17 cellular contexts compared by ENCODE assay signal in the genomic region with DNA sequence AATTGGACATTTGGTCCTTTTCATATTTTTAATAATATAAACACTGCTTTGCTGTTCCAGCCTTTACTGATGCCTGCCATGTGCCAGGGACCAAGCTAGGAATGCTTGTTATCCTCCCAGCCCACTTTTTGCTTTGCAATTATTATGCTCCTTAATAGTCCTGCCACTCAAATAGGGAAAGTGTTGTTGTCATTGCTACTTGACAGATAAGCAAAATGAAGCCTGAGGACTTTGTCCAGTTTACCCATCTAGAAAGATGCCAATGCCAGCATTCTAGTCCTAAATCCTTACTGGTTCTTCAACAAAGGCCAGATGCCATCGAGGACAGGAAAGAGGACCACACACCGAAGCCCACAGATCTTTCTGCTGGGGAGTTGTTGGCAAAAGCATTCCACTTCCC.
"Had no signal": no experiment of that assay in that cellular context is flagged by ENCODE, and none has a peak within 500 bp of the region (broad histone marks: within the 10 kb centered on the region; RNA-seq: fewer than 3 reads in every experiment).

No MANE protein-coding gene starts in this region.

- H3K36me3 Mint-ChIP-seq: naive thymus-derived CD8-positive, alpha-beta T cell had no signal

- H3K27ac ChIP-seq: neutrophil, psoas muscle, stomach had no signal

- H3K27me3 ChIP-seq: neutrophil, stomach had no signal

- H3K27ac Mint-ChIP-seq: naive thymus-derived CD8-positive, alpha-beta T cell had no signal

- H3K4me3 ChIP-seq: coronary artery, gastrocnemius medialis, psoas muscle, stomach had no signal

- H3K4me1 ChIP-seq: gastrocnemius medialis, psoas muscle had no signal

- H3K9me3 Mint-ChIP-seq: naive thymus-derived CD8-positive, alpha-beta T cell had no signal

- H3K9me3 ChIP-seq: gastrocnemius medialis, neutrophil, stomach had no signal

- H3K36me3 ChIP-seq: gastrocnemius medialis, neutrophil, stomach had no signal

- DNase-seq: central memory CD4-positive, alpha-beta T cell; effector CD4-positive, alpha-beta T cell; glutamatergic neuron; hippocampal formation; mammary epithelial cell; naive thymus-derived CD8-positive, alpha-beta T cell; retina; small intestine; stimulated activated CD4-positive, alpha-beta T cell treated with anti-CD3 and anti-CD28 coated beads, Interleukin-12 subunit alpha, Interleukin-12 subunit beta, amount 100 ng/mL, for 4 hours; stimulated activated naive CD4-positive, alpha-beta T cell; stomach; trophoblast cell had no signal

- H3K4me3 Mint-ChIP-seq: naive thymus-derived CD8-positive, alpha-beta T cell had no signal

- ATAC-seq: esophagus mucosa; naive thymus-derived CD8-positive, alpha-beta T cell had no signal

- H3K4me1 Mint-ChIP-seq: naive thymus-derived CD8-positive, alpha-beta T cell had no signal
